10 cellular contexts compared by ENCODE assay signal in genomic region chr11:3835752-3836151, GRCh38. TPM values are rescaled to one million over a fixed set of nuclear protein-coding genes. Genes with fewer than 3 reads are reported as not detected.
DNase-seq lines count a peak whose midpoint lies in the region; ATAC-seq, FAIRE-seq and TF ChIP-seq lines count a peak whose summit lies in the region.
"Had no signal": no experiment of that assay in that cellular context is flagged by ENCODE, and none has a peak within 500 bp of the region (broad histone marks: within the 10 kb centered on the region; RNA-seq: fewer than 3 reads in every experiment).

No MANE protein-coding gene starts in this region.

- no peak overlapping the region for H3T11ph ChIP-seq in H9 (ENCODE audit: low read length)

- no peak overlapping the region for H4K91ac ChIP-seq in H9 (ENCODE audit: insufficient read length, low read depth, low read length)

- no peak overlapping the region for H3K4me3 Mint-ChIP-seq in H9
- peak overlapping the region; percentile 65 for H3K4me3 Mint-ChIP-seq in activated B cell treated with CpG ODN at 0.5 μM for 24 hours

- POLR2A ChIA-PET in activated B cell treated with CpG ODN at 0.5 μM for 24 hours (lab: Charles Lee) = interaction anchor here (0.6 to 7.1 kb wide), 6 partner anchors 8 to 27 kb away, joined by 3 to 91 read pairs (median 6); partner anchors contain the start of genes PGAP2 and STIM1

- no peak overlapping the region for H2BK5ac ChIP-seq in H9 (ENCODE audit: insufficient read length, low read length)

- no peak overlapping the region for H4K8ac ChIP-seq in H9 (replicated peaks; ENCODE audit: insufficient read length, low read depth, low read length)

- no peak for ATAC-seq in activated B cell treated with CpG ODN at 0.5 μM for 24 hours (ENCODE audit: low read depth)
- peak in 2 of 4 donors; percentile 17 to 38 for ATAC-seq in heart left ventricle
- no peak for ATAC-seq in foreskin keratinocyte
- ATAC-seq in HG03025 (IDR thresholded peaks at IDR 0.05; ENCODE audit: low FRiP score, unreplicated experiment) = no peak

- no peaks in the 10 kb centered on the region for H3K27me3 Mint-ChIP-seq in H9 (ENCODE audit: low read depth)
- no peaks in the 10 kb centered on the region for H3K27me3 Mint-ChIP-seq in activated B cell treated with CpG ODN at 0.5 μM for 24 hours

- intact Hi-C loops in activated B cell treated with CpG ODN at 0.5 μM for 24 hours (cut with micrococcal nuclease) (no loop called here), heart left ventricle (cut with DNase I) (no loop called here), sigmoid colon (cut with DNase I) (no loop called here)

- no peak for TF ChIP-seq EP300 in sigmoid colon (IDR thresholded peaks at IDR 0.05)

- H2BK15ac ChIP-seq in H9 (ENCODE audit: low read depth, low read length) = no peak overlapping the region

- TF ChIP-seq POLR2A in heart left ventricle (IDR thresholded peaks at IDR 0.05) (no peak), sigmoid colon (IDR thresholded peaks at IDR 0.05) (no peak), GM12892 (IDR thresholded peaks at IDR 0.05; ENCODE audit: low read depth, low read length) (no peak)

- peaks cover 3% of the 10 kb centered on the region for H3K23me2 ChIP-seq in H9 (ENCODE audit: insufficient read length, low read depth, low read length, poor library complexity, severe bottlenecking)

- H2BK20ac ChIP-seq in H9 (ENCODE audit: low read depth, low read length, poor library complexity, severe bottlenecking) = no peak overlapping the region

- H3K27ac ChIP-seq in H9 (ENCODE audit: insufficient read length, low read depth, low read length) = no peak overlapping the region
- H3K27ac ChIP-seq in heart left ventricle = peak overlapping the region in 11 of 12 donors; percentile 11 to 98 (median 61)
- peak overlapping the region in 3 of 4 donors; percentile 8 to 31 (median 27) for H3K27ac ChIP-seq in sigmoid colon
- H3K27ac ChIP-seq in foreskin keratinocyte = no peak overlapping the region
- H3K27ac ChIP-seq: VCaP had no signal

- peaks cover 19% of the 10 kb centered on the region for H3K4me1 ChIP-seq in H9 (ENCODE audit: insufficient read depth, low read length)
- peaks cover 11 to 95% (median 82%) of the 10 kb centered on the region in 12 donors for H3K4me1 ChIP-seq in heart left ventricle
- H3K4me1 ChIP-seq in sigmoid colon = peaks cover 2 to 65% (median 52%) of the 10 kb centered on the region in 4 donors
- peaks cover 10% of the 10 kb centered on the region for H3K4me1 ChIP-seq in foreskin keratinocyte

- H3K9me3 Mint-ChIP-seq in H9 = no peaks in the 10 kb centered on the region
- no peaks in the 10 kb centered on the region for H3K9me3 Mint-ChIP-seq in activated B cell treated with CpG ODN at 0.5 μM for 24 hours

- H3K56ac ChIP-seq in H9 (ENCODE audit: insufficient read length, low read depth, low read length) = no peak overlapping the region

- CTCF ChIA-PET in activated B cell treated with CpG ODN at 0.5 μM for 24 hours (lab: Charles Lee) = interaction anchor here (1.0 to 13.0 kb wide), 2 partner anchors 11 to 16 kb away, joined by 5 to 156 read pairs; partner anchors contain the start of gene STIM1

- TF ChIP-seq CTCF in H9 (conservative IDR thresholded peaks at IDR 0.05) = no peak
- TF ChIP-seq CTCF in activated B cell treated with CpG ODN at 0.5 μM for 24 hours (IDR thresholded peaks at IDR 0.05) = no peak
- no peak for TF ChIP-seq CTCF in heart left ventricle (IDR thresholded peaks at IDR 0.05)
- no peak for TF ChIP-seq CTCF in sigmoid colon (IDR thresholded peaks at IDR 0.05)
- TF ChIP-seq CTCF in foreskin keratinocyte (conservative IDR thresholded peaks at IDR 0.05) = no peak

- H3K18ac ChIP-seq in H9 (ENCODE audit: insufficient read length, low read depth, low read length) = no peak overlapping the region

- no peaks in the 10 kb centered on the region for H3K9me3 ChIP-seq in H9 (ENCODE audit: control insufficient read depth, low read depth, low read length)
- H3K9me3 ChIP-seq in heart left ventricle = no peaks in the 10 kb centered on the region
- H3K9me3 ChIP-seq in sigmoid colon = no peaks in the 10 kb centered on the region

- H3K27me3 ChIP-seq in H9 (ENCODE audit: insufficient read depth, low read length) (no peaks in the 10 kb centered on the region), heart left ventricle (no peaks in the 10 kb centered on the region), sigmoid colon (no peaks in the 10 kb centered on the region), foreskin keratinocyte (no peaks in the 10 kb centered on the region)

- H3K27ac Mint-ChIP-seq in H9 = peak overlapping the region in 2 of 3 experiments; percentile 59 to 65; a peak in 2 of 7 replicates
- peak overlapping the region; percentile 76 for H3K27ac Mint-ChIP-seq in activated B cell treated with CpG ODN at 0.5 μM for 24 hours

- no peak for DNase-seq in H9
- no peak for DNase-seq in activated B cell treated with CpG ODN at 0.5 μM for 24 hours
- DNase-seq in heart left ventricle = peak in 4 of 5 donors; percentile 51 to 74 (median 66)
- DNase-seq in sigmoid colon = no peak
- DNase-seq in foreskin keratinocyte = no peak
- DNase-seq in NCI-H2029 treated with DMSO at 0.1 percent for 48 hours (lab: John Stamatoyannopoulos, UW) = no peak
- DNase-seq in GM12892 (ENCODE audit: insufficient read length) = no peak
- DNase-seq: NCI-H1417 treated with DMSO at 0.1 percent for 48 hours had no signal

- peaks cover 54% of the 10 kb centered on the region in 2 experiments for H3K4me1 Mint-ChIP-seq in H9
- peaks cover 90% of the 10 kb centered on the region for H3K4me1 Mint-ChIP-seq in activated B cell treated with CpG ODN at 0.5 μM for 24 hours

- peaks cover 2% of the 10 kb centered on the region; the same call in 1 of the 2 replicates for H3K79me2 ChIP-seq in H9 (ENCODE audit: insufficient read depth, low read length)

- FAIRE-seq in GM12892 (lab: Jason Lieb, UNC) = no peak

- H2AFZ ChIP-seq in H9 (ENCODE audit: low read length) = no peak overlapping the region

- H3K36me3 ChIP-seq in heart left ventricle (peaks cover 0 to 21% (median 0%) of the 10 kb centered on the region in 9 donors), sigmoid colon (peaks cover 0 to 18% (median 2%) of the 10 kb centered on the region in 4 donors)

- peak overlapping the region in 2 of 12 donors; percentile 15 to 43 for H3K4me3 ChIP-seq in heart left ventricle
- no peak overlapping the region for H3K4me3 ChIP-seq in sigmoid colon

- no peak overlapping the region for H3K23ac ChIP-seq in H9 (ENCODE audit: insufficient read length, low read depth, low read length)

- H2AK5ac ChIP-seq in H9 (ENCODE audit: insufficient read length, low read length) = no peak overlapping the region

- no peak overlapping the region for H2BK120ac ChIP-seq in H9 (ENCODE audit: low read depth, low read length, poor library complexity, severe bottlenecking)

- H2BK12ac ChIP-seq in H9 (ENCODE audit: insufficient read length, low read depth, low read length) = no peak overlapping the region

- H3K36me3 Mint-ChIP-seq in H9 (ENCODE audit: insufficient read depth in 1 of 3, low read depth in 3 of 3) (peaks cover 14 to 26% (median 17%) of the 10 kb centered on the region in 3 experiments), activated B cell treated with CpG ODN at 0.5 μM for 24 hours (ENCODE audit: low read depth) (peaks cover 75% of the 10 kb centered on the region)

- no peak overlapping the region for H3K4ac ChIP-seq in H9 (ENCODE audit: low read depth, low read length)

- no peak overlapping the region for H4K5ac ChIP-seq in H9 (ENCODE audit: insufficient read length, low read depth, low read length)

- no CpG with 5 or more reads among the region's 5 CpGs for WGBS in H9 (ENCODE audit: extremely low coverage, insufficient read length, low lambda C conversion rate)
- whole genome bisulfite sequencing in heart left ventricle, 4 donors = 54 to 73% (median 62%) methylated on average over 5 of the region's 5 CpGs
- WGBS in sigmoid colon, 2 donors = 65 to 82% methylated on average over 5 of the region's 5 CpGs

- no peaks in the 10 kb centered on the region for H3K79me1 ChIP-seq in H9 (ENCODE audit: insufficient read depth, low read depth, low read length, poor library complexity, severe bottlenecking)

- no peak overlapping the region for H3K9ac ChIP-seq in H9 (ENCODE audit: extremely low read depth, insufficient read length, low read length)

- H4K20me1 ChIP-seq in H9 (ENCODE audit: control insufficient read depth, insufficient read depth, insufficient read length) = peaks cover 6% of the 10 kb centered on the region

- H3K4me2 ChIP-seq in H9 (ENCODE audit: insufficient read depth, insufficient read length, low read length) = peak overlapping the region; percentile 18

- no peak overlapping the region for H3K14ac ChIP-seq in H9 (ENCODE audit: insufficient read depth, low read length)

RNA-seq across cellular contexts. Expression of gene RHOG, which starts 5.0 kb away (rescaled TPM):
- total RNA-seq in H9 (2021) = 24.9 and 26.4 TPM in 2 replicates
- 163 and 176 TPM in 2 replicates for total RNA-seq in activated B cell treated with CpG ODN at 0.5 μM for 24 hours
- 10 to 100 TPM; 17.9 to 69.1 (median 30.1) TPM for total RNA-seq in heart left ventricle
- 10 to 100 TPM; 23.0 to 50.4 TPM for polyA plus RNA-seq in heart left ventricle
- total RNA-seq in sigmoid colon = 10 to 100 TPM; 37.3 to 48.7 (median 46.0) TPM
- 10 to 100 TPM; 59.5 to 90.3 (median 81.8) TPM for polyA plus RNA-seq in sigmoid colon
- total RNA-seq in foreskin keratinocyte = 45.9 and 47.2 TPM in 2 replicates
- 82.9 and 88.5 TPM in 2 replicates for polyA plus RNA-seq in foreskin keratinocyte
- polyA plus RNA-seq in GM12892 (2012; ENCODE audit: missing spikeins) = 61.8 TPM

RNA-seq across cellular contexts. Expression of gene STIM1, which starts 19.7 kb away (rescaled TPM):
- total RNA-seq in H9 (2021) (15.2 and 15.6 TPM in 2 replicates), activated B cell treated with CpG ODN at 0.5 μM for 24 hours (37.3 and 38.4 TPM in 2 replicates), heart left ventricle (10 to 100 TPM; 24.4 to 42.9 (median 28.9) TPM), sigmoid colon (10 to 100 TPM; 24.7 to 37.4 (median 30.4) TPM), foreskin keratinocyte (22.8 and 24.7 TPM in 2 replicates)
- polyA plus RNA-seq in heart left ventricle (10 to 100 TPM; 13.2 to 36.2 TPM), sigmoid colon (10 to 100 TPM in 2 of 3 donors, 1 to 10 TPM in 1; 5.3 to 44.8 (median 15.6) TPM), foreskin keratinocyte (13.0 and 13.6 TPM in 2 replicates)
- polyA plus RNA-seq in GM12892 (2012; ENCODE audit: missing spikeins) = 25.2 TPM

RNA-seq across cellular contexts. Expression of gene PGAP2, which starts 27.4 kb away (rescaled TPM):
- total RNA-seq in H9 (2021) (36.1 and 37.4 TPM in 2 replicates), activated B cell treated with CpG ODN at 0.5 μM for 24 hours (19.7 and 25.0 TPM in 2 replicates), heart left ventricle (10 to 100 TPM; 17.6 to 31.7 (median 23.3) TPM), sigmoid colon (1 to 10 TPM; 3.7 to 7.1 (median 4.5) TPM), foreskin keratinocyte (19.8 and 20.5 TPM in 2 replicates)
- polyA plus RNA-seq in heart left ventricle (10 to 100 TPM; 12.9 to 17.3 TPM), sigmoid colon (10 to 100 TPM in 2 of 3 donors, 1 to 10 TPM in 1; 6.9 to 19.4 (median 11.4) TPM), foreskin keratinocyte (25.5 and 26.8 TPM in 2 replicates)
- 24.1 TPM for polyA plus RNA-seq in GM12892 (2012; ENCODE audit: missing spikeins)

RNA-seq across cellular contexts. Expression of gene NUP98, which starts 38.4 kb away (rescaled TPM):
- total RNA-seq in H9 (2021) = 105 and 106 TPM in 2 replicates
- 98.0 and 117 TPM in 2 replicates for total RNA-seq in activated B cell treated with CpG ODN at 0.5 μM for 24 hours
- 10 to 100 TPM; 36.0 to 77.9 (median 46.2) TPM for total RNA-seq in heart left ventricle
- 10 to 100 TPM; 13.2 to 25.4 TPM for polyA plus RNA-seq in heart left ventricle
- 100 to 1,000 TPM in 3 of 4 donors, 10 to 100 TPM in 1; 83.5 to 158 (median 126) TPM for total RNA-seq in sigmoid colon
- 10 to 100 TPM; 14.4 to 33.3 (median 14.6) TPM for polyA plus RNA-seq in sigmoid colon
- total RNA-seq in foreskin keratinocyte = 79.4 and 82.2 TPM in 2 replicates
- 26.2 and 33.0 TPM in 2 replicates for polyA plus RNA-seq in foreskin keratinocyte
- polyA plus RNA-seq in GM12892 (2012; ENCODE audit: missing spikeins) = 40.5 TPM

Comparison
In these comparisons a context has a peak if more than half of its experiments do, and no peak if none do; other contexts are left out.
1. DNase-seq: peak in heart left ventricle (4 of 5); none in H9 (single experiment), activated B cell treated with CpG ODN at 0.5 μM for 24 hours (single experiment), sigmoid colon (single experiment), foreskin keratinocyte (0 of 2), NCI-H2029 treated with DMSO at 0.1 percent for 48 hours (single experiment) and GM12892 (single experiment).
2. H3K27ac ChIP-seq: peak in heart left ventricle (11 of 12) and sigmoid colon (3 of 4); none in H9 (single experiment) and foreskin keratinocyte (single experiment).